8 cellular contexts compared by ENCODE assay signal in the genomic region with DNA sequence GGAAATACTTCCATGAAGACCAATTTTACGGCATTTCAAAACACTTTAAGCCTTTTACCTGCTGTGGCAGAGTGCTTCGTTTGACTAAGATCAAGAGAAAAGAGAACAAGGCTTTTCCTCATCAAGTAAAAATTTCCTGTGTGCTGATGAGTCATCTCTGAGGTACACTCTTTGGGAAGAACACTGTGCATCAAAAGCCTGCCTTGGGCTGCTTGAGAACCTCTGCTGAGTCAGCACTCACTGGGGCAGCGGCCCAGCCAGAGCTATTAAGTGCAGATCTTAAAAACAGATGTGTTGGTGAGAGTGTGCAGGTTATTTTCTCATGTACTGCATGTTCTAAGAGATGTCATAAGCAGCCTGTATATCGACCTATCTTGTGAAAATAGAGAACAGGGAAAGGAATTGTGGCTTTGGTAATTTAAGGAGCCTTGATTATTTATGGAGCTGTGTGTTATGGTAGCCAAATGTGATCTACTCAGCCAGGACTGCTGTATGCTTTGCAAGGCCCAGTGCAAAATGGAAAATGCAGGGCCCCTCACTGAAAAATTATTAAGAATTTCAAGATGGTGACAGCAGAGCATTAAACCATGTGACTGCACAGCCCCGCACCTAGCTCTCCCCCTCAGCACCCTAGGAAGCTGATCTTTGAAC.
DNase-seq lines count a peak whose midpoint lies in the region; ATAC-seq and TF ChIP-seq lines count a peak whose summit lies in the region.

No MANE protein-coding gene starts in this region.

- ATAC-seq in activated naive CD8-positive, alpha-beta T cell treated with anti-CD3 and anti-CD28 coated beads, Interleukin-2, amount 50 U/mL, for 24 hours, result peak; percentile 64
- ATAC-seq in GM19324 (IDR thresholded peaks at IDR 0.05; ENCODE audit: low FRiP score, unreplicated experiment) (no peak), HG02852 (IDR thresholded peaks at IDR 0.05; ENCODE audit: unreplicated experiment) (no peak)

- H3K9ac ChIP-seq in Loucy (ENCODE audit: low read depth, low read length, poor library complexity, severe bottlenecking) (peak overlapping the region; percentile 34), smooth muscle cell (ENCODE audit: low read depth) (peak overlapping the region; percentile 71)

- H3K4me2 ChIP-seq in Loucy (ENCODE audit: low read depth, low read length, poor library complexity, severe bottlenecking), result peak overlapping the region; percentile 79
- H3K4me2 ChIP-seq in hepatocyte, result peak overlapping the region; percentile 30
- peak overlapping the region; percentile 81 for H3K4me2 ChIP-seq in smooth muscle cell

- H3K27ac Mint-ChIP-seq in activated naive CD8-positive, alpha-beta T cell treated with anti-CD3 and anti-CD28 coated beads, Interleukin-2, amount 50 U/mL, for 24 hours, result peak overlapping the region; percentile 56

- H3F3A ChIP-seq in Loucy (ENCODE audit: low read depth), result no peaks in the 10 kb centered on the region
- H3F3A ChIP-seq in smooth muscle cell (ENCODE audit: low read depth), result peaks cover 10% of the 10 kb centered on the region

- H3K9me3 ChIP-seq in Loucy (ENCODE audit: insufficient read depth, low read depth, low read length) (no peaks in the 10 kb centered on the region), hepatocyte (ENCODE audit: low read depth) (no peaks in the 10 kb centered on the region), smooth muscle cell (replicated peaks; ENCODE audit: low read depth) (no peaks in the 10 kb centered on the region)

- H2AFZ ChIP-seq in Loucy (ENCODE audit: low read length) (peak overlapping the region; percentile 29; the same call in 1 of the 2 replicates), hepatocyte (no peak overlapping the region), smooth muscle cell (ENCODE audit: low read depth) (peak overlapping the region; percentile 23)

- H3K9me3 Mint-ChIP-seq in activated naive CD8-positive, alpha-beta T cell treated with anti-CD3 and anti-CD28 coated beads, Interleukin-2, amount 50 U/mL, for 24 hours, result no peaks in the 10 kb centered on the region

- DNase-seq in EH (ENCODE audit: low read depth), result peak; percentile 92
- no peak for DNase-seq in activated naive CD8-positive, alpha-beta T cell treated with anti-CD3 and anti-CD28 coated beads, Interleukin-2, amount 50 U/mL, for 24 hours
- DNase-seq in hepatocyte (ENCODE audit: low spot score), result peak; percentile 93
- no peak for DNase-seq in smooth muscle cell (lab: John Stamatoyannopoulos, UW; ENCODE audit: unreplicated experiment)
- no peak for DNase-seq in cerebellar cortex (ENCODE audit: low spot score)

- TF ChIP-seq CTCF in Loucy (conservative IDR thresholded peaks at IDR 0.05; ENCODE audit: low read length) (no peak), hepatocyte (IDR thresholded peaks at IDR 0.05; ENCODE audit: poor library complexity) (no peak), smooth muscle cell (IDR thresholded peaks at IDR 0.05; ENCODE audit: borderline replicate concordance, insufficient read depth, poor library complexity, severe bottlenecking) (no peak)

- H3K9me2 ChIP-seq in Loucy (replicated peaks; ENCODE audit: low read depth, low read length) (no peaks in the 10 kb centered on the region), hepatocyte (replicated peaks; ENCODE audit: insufficient read depth) (no peaks in the 10 kb centered on the region)

- H3K27me3 ChIP-seq in Loucy (ENCODE audit: insufficient read depth, low read length, poor library complexity, severe bottlenecking) (no peaks in the 10 kb centered on the region), hepatocyte (no peaks in the 10 kb centered on the region), smooth muscle cell (ENCODE audit: low read depth) (no peaks in the 10 kb centered on the region)

- no peaks in the 10 kb centered on the region for H3K27me3 Mint-ChIP-seq in activated naive CD8-positive, alpha-beta T cell treated with anti-CD3 and anti-CD28 coated beads, Interleukin-2, amount 50 U/mL, for 24 hours

- peak overlapping the region; percentile 65 for H3K27ac ChIP-seq in hepatocyte
- peak overlapping the region; percentile 95 for H3K27ac ChIP-seq in smooth muscle cell (ENCODE audit: low read depth)

- no peaks in the 10 kb centered on the region for H3K36me3 ChIP-seq in Loucy (ENCODE audit: insufficient read depth, low read length)
- no peaks in the 10 kb centered on the region for H3K36me3 ChIP-seq in hepatocyte (replicated peaks; ENCODE audit: insufficient read depth, low read depth)
- no peaks in the 10 kb centered on the region for H3K36me3 ChIP-seq in smooth muscle cell (ENCODE audit: low read depth)

- H3K79me2 ChIP-seq in Loucy (ENCODE audit: insufficient read depth, low read length), result no peaks in the 10 kb centered on the region
- no peaks in the 10 kb centered on the region for H3K79me2 ChIP-seq in hepatocyte
- H3K79me2 ChIP-seq in smooth muscle cell (ENCODE audit: low read depth), result no peaks in the 10 kb centered on the region

- H4K20me1 ChIP-seq in Loucy (ENCODE audit: insufficient read depth, low read length, poor library complexity, severe bottlenecking) (no peaks in the 10 kb centered on the region), hepatocyte (ENCODE audit: insufficient read depth, poor library complexity, severe bottlenecking) (no peaks in the 10 kb centered on the region), smooth muscle cell (ENCODE audit: low read depth) (no peaks in the 10 kb centered on the region)

- peaks cover 27% of the 10 kb centered on the region for H3K4me1 ChIP-seq in Loucy (ENCODE audit: insufficient read depth, low read length, poor library complexity, severe bottlenecking)
- peaks cover 32% of the 10 kb centered on the region for H3K4me1 ChIP-seq in hepatocyte (ENCODE audit: insufficient read depth)
- H3K4me1 ChIP-seq in smooth muscle cell (ENCODE audit: low read depth), result peaks cover 16% of the 10 kb centered on the region

- no peak overlapping the region for H3K4me3 Mint-ChIP-seq in activated naive CD8-positive, alpha-beta T cell treated with anti-CD3 and anti-CD28 coated beads, Interleukin-2, amount 50 U/mL, for 24 hours

- WGBS in hepatocyte (ENCODE audit: low lambda C conversion rate, missing lambda C conversion rate), result 31% methylated on average over 5 of the region's 5 CpGs
- 31% methylated on average over 5 of the region's 5 CpGs for WGBS in smooth muscle cell (ENCODE audit: low lambda C conversion rate)

- H3K36me3 Mint-ChIP-seq in activated naive CD8-positive, alpha-beta T cell treated with anti-CD3 and anti-CD28 coated beads, Interleukin-2, amount 50 U/mL, for 24 hours (ENCODE audit: low read depth), result no peaks in the 10 kb centered on the region

- H3K4me3 ChIP-seq in Loucy (ENCODE audit: low read length, poor library complexity, severe bottlenecking), result peak overlapping the region; percentile 65
- no peak overlapping the region for H3K4me3 ChIP-seq in hepatocyte
- H3K4me3 ChIP-seq in smooth muscle cell, result peak overlapping the region; percentile 20

- peaks cover 66% of the 10 kb centered on the region for H3K4me1 Mint-ChIP-seq in activated naive CD8-positive, alpha-beta T cell treated with anti-CD3 and anti-CD28 coated beads, Interleukin-2, amount 50 U/mL, for 24 hours

Comparison
In these comparisons a context has a peak if more than half of its experiments do, and no peak if none do; other contexts are left out.
1. DNase-seq: peak in EH (single experiment) and hepatocyte (single experiment); none in activated naive CD8-positive, alpha-beta T cell treated with anti-CD3 and anti-CD28 coated beads, Interleukin-2, amount 50 U/mL, for 24 hours (single experiment), smooth muscle cell (single experiment) and cerebellar cortex (single experiment).
2. H3K4me2 ChIP-seq: peak in every context shown above with its lines; median percentile 81 in smooth muscle cell; 79 in Loucy; 30 in hepatocyte.